ENCODE assay signal across 23 cellular contexts in the genomic region with DNA sequence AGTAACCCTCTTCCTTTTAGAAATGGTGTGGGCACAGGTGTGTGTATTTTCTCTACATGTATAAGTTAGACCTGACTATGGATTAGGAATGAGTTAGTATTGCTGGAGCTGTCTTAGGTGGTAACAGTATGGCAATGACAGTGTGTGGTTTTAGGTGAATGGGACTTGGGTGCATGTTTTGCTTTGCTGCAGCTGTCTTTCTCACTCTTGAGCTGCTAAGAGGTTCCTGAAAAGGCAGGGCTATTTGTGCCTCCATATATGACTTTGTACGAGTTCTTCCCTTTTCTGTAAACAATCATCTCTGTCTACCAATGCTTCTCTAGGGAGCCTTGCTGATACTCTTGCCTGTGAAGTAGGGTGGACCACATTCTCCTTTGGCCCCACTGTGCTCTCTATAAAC.
DNase-seq lines count a peak whose midpoint lies in the region; ATAC-seq and TF ChIP-seq lines count a peak whose summit lies in the region.
"Had no signal": no experiment of that assay in that cellular context is flagged by ENCODE, and none has a peak within 500 bp of the region (broad histone marks: within the 10 kb centered on the region; RNA-seq: fewer than 3 reads in every experiment).

No MANE protein-coding gene starts in this region.

- no peaks in the 10 kb centered on the region for H3K36me3 Mint-ChIP-seq in CD8-positive, alpha-beta T cell
- H3K36me3 Mint-ChIP-seq: activated naive CD8-positive, alpha-beta T cell treated with anti-CD3 and anti-CD28 coated beads for 36 hours had no signal

- intact Hi-C loops in CD8-positive, alpha-beta T cell (cut with DNase I, micrococcal nuclease), result no loop called here

- POLR2A ChIA-PET in CD8-positive, alpha-beta T cell (lab: Charles Lee), result no interaction called here

- no peaks in the 10 kb centered on the region for H3K27me3 ChIP-seq in CD8-positive, alpha-beta T cell (ENCODE audit: insufficient read depth, low read length)
- no peaks in the 10 kb centered on the region for H3K27me3 ChIP-seq in gastroesophageal sphincter
- H3K27me3 ChIP-seq: esophagus muscularis mucosa, gastrocnemius medialis, upper lobe of left lung had no signal

- no peak for TF ChIP-seq POLR2A in gastroesophageal sphincter (IDR thresholded peaks at IDR 0.05)

- DNase-seq in CD8-positive, alpha-beta T cell, result no peak
- no peak for DNase-seq in NCI-H524 treated with DMSO at 0.1 percent for 48 hours (lab: John Stamatoyannopoulos, UW)
- DNase-seq in NCI-H2196 (lab: John Stamatoyannopoulos, UW; ENCODE audit: unreplicated experiment), result no peak
- DNase-seq: activated CD4-positive, alpha-beta T cell treated with anti-CD3 and anti-CD28 coated beads for 48 hours; activated naive CD8-positive, alpha-beta T cell treated with anti-CD3 and anti-CD28 coated beads for 36 hours; CD4-positive, alpha-beta T cell; DMS153; effector CD8-positive, alpha-beta T cell; gastrocnemius medialis; HCEC 1CT; kidney; NCI-H1105; SHP77; stimulated activated CD4-positive, alpha-beta T cell treated with anti-CD3 and anti-CD28 coated beads, Interleukin-4, amount 100 ng/mL, for 1 hour; T-helper 1 cell; upper lobe of left lung had no signal

- H3K9me3 ChIP-seq in CD8-positive, alpha-beta T cell (ENCODE audit: low read length), result no peaks in the 10 kb centered on the region
- H3K9me3 ChIP-seq in gastroesophageal sphincter, result no peaks in the 10 kb centered on the region
- H3K9me3 ChIP-seq: esophagus muscularis mucosa, gastrocnemius medialis, upper lobe of left lung had no signal

- no peak for TF ChIP-seq CTCF in CD8-positive, alpha-beta T cell (IDR thresholded peaks at IDR 0.05)
- no peak for TF ChIP-seq CTCF in gastroesophageal sphincter (IDR thresholded peaks at IDR 0.05)

- H3K9me3 Mint-ChIP-seq in CD8-positive, alpha-beta T cell, result no peaks in the 10 kb centered on the region
- H3K9me3 Mint-ChIP-seq: activated naive CD8-positive, alpha-beta T cell treated with anti-CD3 and anti-CD28 coated beads for 36 hours; CD4-positive, alpha-beta T cell had no signal

- WGBS in gastroesophageal sphincter (ENCODE audit: low coverage in 1 of 2), 2 donors, result 17 to 45% methylated on average over 1 of the region's 1 CpG

- H3K4me3 Mint-ChIP-seq in CD8-positive, alpha-beta T cell, result no peak overlapping the region
- H3K4me3 Mint-ChIP-seq: activated naive CD8-positive, alpha-beta T cell treated with anti-CD3 and anti-CD28 coated beads for 36 hours; CD4-positive, alpha-beta T cell had no signal

- H3K36me3 ChIP-seq in CD8-positive, alpha-beta T cell (ENCODE audit: insufficient read depth, low read length), result no peaks in the 10 kb centered on the region
- no peaks in the 10 kb centered on the region for H3K36me3 ChIP-seq in gastroesophageal sphincter
- H3K36me3 ChIP-seq: esophagus muscularis mucosa, gastrocnemius medialis, upper lobe of left lung had no signal

- H3K4me3 ChIP-seq in CD8-positive, alpha-beta T cell (ENCODE audit: low read depth, low read length), result no peak overlapping the region
- H3K4me3 ChIP-seq in gastroesophageal sphincter, result no peak overlapping the region
- H3K4me3 ChIP-seq: esophagus muscularis mucosa, gastrocnemius medialis, lung, upper lobe of left lung had no signal

- H3K4me1 ChIP-seq in CD8-positive, alpha-beta T cell (ENCODE audit: insufficient read depth, low read length), result no peaks in the 10 kb centered on the region
- H3K4me1 ChIP-seq in gastroesophageal sphincter, result no peaks in the 10 kb centered on the region
- H3K4me1 ChIP-seq: esophagus muscularis mucosa, gastrocnemius medialis, upper lobe of left lung had no signal

- no peaks in the 10 kb centered on the region for H3K4me1 Mint-ChIP-seq in CD8-positive, alpha-beta T cell (ENCODE audit: low read depth)
- H3K4me1 Mint-ChIP-seq: activated naive CD8-positive, alpha-beta T cell treated with anti-CD3 and anti-CD28 coated beads for 36 hours had no signal

- ATAC-seq in GM18867 (IDR thresholded peaks at IDR 0.05; ENCODE audit: unreplicated experiment) (peak; percentile 46), GM21515 (IDR thresholded peaks at IDR 0.05; ENCODE audit: unreplicated experiment) (peak; percentile 54), HG02885 (IDR thresholded peaks at IDR 0.05; ENCODE audit: poor library complexity, unreplicated experiment) (peak; percentile 71), HG03565 (IDR thresholded peaks at IDR 0.05; ENCODE audit: unreplicated experiment) (peak; percentile 40), gastroesophageal sphincter (no peak)
- no peak for ATAC-seq in CD8-positive, alpha-beta T cell
- ATAC-seq: gastrocnemius medialis had no signal

- no peaks in the 10 kb centered on the region for H3K27me3 Mint-ChIP-seq in CD8-positive, alpha-beta T cell (ENCODE audit: low read depth)
- H3K27me3 Mint-ChIP-seq: activated naive CD8-positive, alpha-beta T cell treated with anti-CD3 and anti-CD28 coated beads for 36 hours; CD4-positive, alpha-beta T cell had no signal

- H3K27ac ChIP-seq in CD8-positive, alpha-beta T cell (ENCODE audit: low read depth, low read length), result no peak overlapping the region
- H3K27ac ChIP-seq in gastroesophageal sphincter, result no peak overlapping the region
- H3K27ac ChIP-seq: esophagus muscularis mucosa, gastrocnemius medialis, upper lobe of left lung had no signal

- no peak for TF ChIP-seq EP300 in gastroesophageal sphincter (IDR thresholded peaks at IDR 0.05)

- CTCF ChIA-PET in CD8-positive, alpha-beta T cell (lab: Charles Lee), result no interaction called here

- no peak overlapping the region for H3K27ac Mint-ChIP-seq in CD8-positive, alpha-beta T cell
- H3K27ac Mint-ChIP-seq: activated naive CD8-positive, alpha-beta T cell treated with anti-CD3 and anti-CD28 coated beads for 36 hours; CD4-positive, alpha-beta T cell had no signal

Comparison
In these comparisons a context has a peak if more than half of its experiments do, and no peak if none do; other contexts are left out.
1. ATAC-seq: peak in GM18867 (single experiment), GM21515 (single experiment), HG02885 (single experiment) and HG03565 (single experiment); none in CD8-positive, alpha-beta T cell (single experiment) and gastroesophageal sphincter (single experiment).